In the genomic region with DNA sequence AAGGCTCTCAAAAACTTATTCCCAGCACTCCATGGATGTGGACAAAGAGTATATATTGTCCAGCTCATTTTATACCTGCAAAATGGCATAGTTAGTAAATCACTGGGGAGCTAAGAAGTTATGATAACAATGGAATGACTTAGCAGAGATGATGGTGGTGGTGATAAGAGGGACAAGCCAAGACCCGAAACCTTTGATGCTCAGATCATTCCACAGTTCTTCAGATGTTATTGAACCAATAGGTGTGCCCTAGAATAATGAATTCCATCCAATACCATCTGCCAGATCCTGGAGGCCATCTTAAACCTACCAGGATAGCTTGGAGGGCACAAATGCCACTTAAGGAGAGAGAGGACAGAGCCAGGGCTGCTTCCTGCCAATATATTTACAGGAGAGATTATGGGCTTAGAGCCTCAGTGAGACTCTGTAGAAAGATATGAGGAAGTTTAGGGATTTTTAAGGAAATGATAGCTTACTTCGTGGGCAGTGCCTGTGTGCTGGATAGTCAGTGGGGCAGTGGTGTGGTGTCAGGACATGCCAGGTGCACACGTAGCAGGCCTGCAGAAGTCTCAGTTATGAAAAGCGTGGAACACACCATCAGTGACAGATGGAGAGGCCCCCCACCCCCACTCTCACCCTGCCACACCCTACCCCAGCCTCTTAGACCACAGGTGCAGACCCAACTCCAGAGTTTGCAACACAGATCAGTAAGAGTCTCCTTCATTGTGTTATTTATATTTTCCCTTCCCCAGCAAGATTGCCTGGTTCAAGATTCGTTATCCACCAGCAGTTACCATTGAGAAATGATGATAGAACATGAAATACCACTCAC, we compare ENCODE assay signal across 16 cellular contexts.
A peak's percentile ranks its signal among the peaks of the same experiment; 100 is the strongest.
DNase-seq lines count a peak whose midpoint lies in the region; ATAC-seq and TF ChIP-seq lines count a peak whose summit lies in the region.
"Had no signal": no experiment of that assay in that cellular context is flagged by ENCODE, and none has a peak within 500 bp of the region (broad histone marks: within the 10 kb centered on the region; RNA-seq: fewer than 3 reads in every experiment).

No MANE protein-coding gene starts in this region.

- no peak for DNase-seq in activated naive CD8-positive, alpha-beta T cell treated with anti-CD3 and anti-CD28 coated beads for 36 hours
- DNase-seq in SW480 (ENCODE audit: low spot score) (peak; percentile 69), epithelial cell of prostate (ENCODE audit: low read depth, low spot score) (peak; percentile 89), gastrocnemius medialis (no peak), progenitor cell of endocrine pancreas (ENCODE audit: low spot score, unreplicated experiment) (no peak), iPS-NIHi7 (ENCODE audit: extremely low spot score) (no peak)
- DNase-seq in stimulated activated naive B cell treated with anti-CD40 and anti-IgM and Interleukin-4, amounts not matched to agents 10 μg/mL and 1 μg/mL and 100 μg/mL, for 72 hours: no peak
- DNase-seq: DMS 273 treated with DMSO at 0.1 percent for 48 hours, hypothalamus, left colon, NCI-H1694, pancreas, thyroid gland had no signal

- peaks cover 2% of the 10 kb centered on the region for H3K36me3 Mint-ChIP-seq in activated naive CD8-positive, alpha-beta T cell
- no peaks in the 10 kb centered on the region for H3K36me3 Mint-ChIP-seq in activated naive CD8-positive, alpha-beta T cell treated with anti-CD3 and anti-CD28 coated beads for 36 hours
- H3K36me3 Mint-ChIP-seq in stimulated activated naive B cell treated with anti-CD40 and anti-IgM and Interleukin-4, amounts not matched to agents 10 μg/mL and 1 μg/mL and 100 μg/mL, for 72 hours: peaks cover 0 to 3% of the 10 kb centered on the region in 2 donors
- H3K36me3 Mint-ChIP-seq in progenitor cell of endocrine pancreas (ENCODE audit: insufficient read depth): no peaks in the 10 kb centered on the region

- no peak for TF ChIP-seq POLR2A in gastrocnemius medialis (IDR thresholded peaks at IDR 0.05)

- H3K4me1 Mint-ChIP-seq in activated naive CD8-positive, alpha-beta T cell (ENCODE audit: low read depth): peaks cover 82% of the 10 kb centered on the region
- peaks cover 52% of the 10 kb centered on the region for H3K4me1 Mint-ChIP-seq in activated naive CD8-positive, alpha-beta T cell treated with anti-CD3 and anti-CD28 coated beads for 36 hours
- H3K4me1 Mint-ChIP-seq in stimulated activated naive B cell treated with anti-CD40 and anti-IgM and Interleukin-4, amounts not matched to agents 10 μg/mL and 1 μg/mL and 100 μg/mL, for 72 hours: peaks cover 22% of the 10 kb centered on the region in 2 donors
- H3K4me1 Mint-ChIP-seq in progenitor cell of endocrine pancreas (ENCODE audit: low read depth): peaks cover 35% of the 10 kb centered on the region

- intact Hi-C loops in gastrocnemius medialis (cut with DNase I; ENCODE audit: low total_unique reads): no loop called here

- H3K36me3 ChIP-seq in gastrocnemius medialis: no peaks in the 10 kb centered on the region
- H3K36me3 ChIP-seq: cardiac muscle cell, pancreas, thyroid gland had no signal

- ATAC-seq in stimulated activated naive B cell treated with anti-CD40 and anti-IgM and Interleukin-4, amounts not matched to agents 10 μg/mL and 1 μg/mL and 100 μg/mL, for 72 hours (replicated peaks): no peak
- no peak for ATAC-seq in gastrocnemius medialis
- ATAC-seq: GM23338, left colon, pancreas had no signal

- no peak for TF ChIP-seq CTCF in gastrocnemius medialis (IDR thresholded peaks at IDR 0.05 in 4 of 5, conservative IDR thresholded peaks at IDR 0.05 in 1 of 5)
- no peak for TF ChIP-seq CTCF in progenitor cell of endocrine pancreas (IDR thresholded peaks at IDR 0.05; ENCODE audit: unreplicated experiment)

- H3K4me3 Mint-ChIP-seq in activated naive CD8-positive, alpha-beta T cell: peak overlapping the region; percentile 67
- no peak overlapping the region for H3K4me3 Mint-ChIP-seq in activated naive CD8-positive, alpha-beta T cell treated with anti-CD3 and anti-CD28 coated beads for 36 hours
- H3K4me3 Mint-ChIP-seq in stimulated activated naive B cell treated with anti-CD40 and anti-IgM and Interleukin-4, amounts not matched to agents 10 μg/mL and 1 μg/mL and 100 μg/mL, for 72 hours: no peak overlapping the region
- no peak overlapping the region for H3K4me3 Mint-ChIP-seq in progenitor cell of endocrine pancreas (ENCODE audit: low read depth)
- H3K4me3 Mint-ChIP-seq: GM23338 had no signal

- peaks cover 0 to 4% of the 10 kb centered on the region in 2 donors for H3K4me1 ChIP-seq in gastrocnemius medialis
- H3K4me1 ChIP-seq: pancreas, thyroid gland had no signal

- no peaks in the 10 kb centered on the region for H3K9me3 Mint-ChIP-seq in activated naive CD8-positive, alpha-beta T cell (ENCODE audit: low read depth)
- peaks cover 5% of the 10 kb centered on the region for H3K9me3 Mint-ChIP-seq in activated naive CD8-positive, alpha-beta T cell treated with anti-CD3 and anti-CD28 coated beads for 36 hours
- H3K9me3 Mint-ChIP-seq in stimulated activated naive B cell treated with anti-CD40 and anti-IgM and Interleukin-4, amounts not matched to agents 10 μg/mL and 1 μg/mL and 100 μg/mL, for 72 hours: peaks cover 0 to 3% of the 10 kb centered on the region in 2 donors
- peaks cover 4% of the 10 kb centered on the region for H3K9me3 Mint-ChIP-seq in progenitor cell of endocrine pancreas (ENCODE audit: low read depth)

- H3K9me3 ChIP-seq in gastrocnemius medialis: no peaks in the 10 kb centered on the region
- H3K9me3 ChIP-seq: pancreas, thyroid gland had no signal

- peak overlapping the region; percentile 91 for H3K27ac Mint-ChIP-seq in activated naive CD8-positive, alpha-beta T cell
- H3K27ac Mint-ChIP-seq in activated naive CD8-positive, alpha-beta T cell treated with anti-CD3 and anti-CD28 coated beads for 36 hours: no peak overlapping the region
- peak overlapping the region; percentile 1 for H3K27ac Mint-ChIP-seq in stimulated activated naive B cell treated with anti-CD40 and anti-IgM and Interleukin-4, amounts not matched to agents 10 μg/mL and 1 μg/mL and 100 μg/mL, for 72 hours
- H3K27ac Mint-ChIP-seq in progenitor cell of endocrine pancreas: no peak overlapping the region
- H3K27ac Mint-ChIP-seq: GM23338 had no signal

- H3K27ac ChIP-seq in epithelial cell of prostate (peak overlapping the region; percentile 98), gastrocnemius medialis (no peak overlapping the region)
- H3K27ac ChIP-seq: cardiac muscle cell, pancreas, thyroid gland had no signal

- in situ Hi-C loops in gastrocnemius medialis (cut with MboI; ENCODE audit: low sequenced_read_pairs in 4 of 4): no loop called here

- no peaks in the 10 kb centered on the region for H3K27me3 Mint-ChIP-seq in activated naive CD8-positive, alpha-beta T cell
- no peaks in the 10 kb centered on the region for H3K27me3 Mint-ChIP-seq in activated naive CD8-positive, alpha-beta T cell treated with anti-CD3 and anti-CD28 coated beads for 36 hours
- H3K27me3 Mint-ChIP-seq in stimulated activated naive B cell treated with anti-CD40 and anti-IgM and Interleukin-4, amounts not matched to agents 10 μg/mL and 1 μg/mL and 100 μg/mL, for 72 hours: peaks cover 0 to 13% of the 10 kb centered on the region in 2 donors
- H3K27me3 Mint-ChIP-seq in progenitor cell of endocrine pancreas: no peaks in the 10 kb centered on the region

- no peaks in the 10 kb centered on the region for H3K27me3 ChIP-seq in gastrocnemius medialis
- H3K27me3 ChIP-seq: cardiac muscle cell, pancreas, thyroid gland had no signal

- H3K4me3 ChIP-seq in gastrocnemius medialis: no peak overlapping the region
- H3K4me3 ChIP-seq: cardiac muscle cell, GM23338, pancreas, thyroid gland had no signal

Comparison
In these comparisons a context has a peak if more than half of its experiments do, and no peak if none do; other contexts are left out.
1. H3K27ac Mint-ChIP-seq: peak in activated naive CD8-positive, alpha-beta T cell (single experiment) and stimulated activated naive B cell treated with anti-CD40 and anti-IgM and Interleukin-4, amounts not matched to agents 10 μg/mL and 1 μg/mL and 100 μg/mL, for 72 hours (single experiment); none in activated naive CD8-positive, alpha-beta T cell treated with anti-CD3 and anti-CD28 coated beads for 36 hours (single experiment) and progenitor cell of endocrine pancreas (single experiment).
2. DNase-seq: peak in SW480 (single experiment) and epithelial cell of prostate (single experiment); none in activated naive CD8-positive, alpha-beta T cell treated with anti-CD3 and anti-CD28 coated beads for 36 hours (single experiment), stimulated activated naive B cell treated with anti-CD40 and anti-IgM and Interleukin-4, amounts not matched to agents 10 μg/mL and 1 μg/mL and 100 μg/mL, for 72 hours (single experiment), gastrocnemius medialis (0 of 2), progenitor cell of endocrine pancreas (single experiment) and iPS-NIHi7 (single experiment).